Comparison of ENCODE assay signal across 1 cellular context in the genomic region with DNA sequence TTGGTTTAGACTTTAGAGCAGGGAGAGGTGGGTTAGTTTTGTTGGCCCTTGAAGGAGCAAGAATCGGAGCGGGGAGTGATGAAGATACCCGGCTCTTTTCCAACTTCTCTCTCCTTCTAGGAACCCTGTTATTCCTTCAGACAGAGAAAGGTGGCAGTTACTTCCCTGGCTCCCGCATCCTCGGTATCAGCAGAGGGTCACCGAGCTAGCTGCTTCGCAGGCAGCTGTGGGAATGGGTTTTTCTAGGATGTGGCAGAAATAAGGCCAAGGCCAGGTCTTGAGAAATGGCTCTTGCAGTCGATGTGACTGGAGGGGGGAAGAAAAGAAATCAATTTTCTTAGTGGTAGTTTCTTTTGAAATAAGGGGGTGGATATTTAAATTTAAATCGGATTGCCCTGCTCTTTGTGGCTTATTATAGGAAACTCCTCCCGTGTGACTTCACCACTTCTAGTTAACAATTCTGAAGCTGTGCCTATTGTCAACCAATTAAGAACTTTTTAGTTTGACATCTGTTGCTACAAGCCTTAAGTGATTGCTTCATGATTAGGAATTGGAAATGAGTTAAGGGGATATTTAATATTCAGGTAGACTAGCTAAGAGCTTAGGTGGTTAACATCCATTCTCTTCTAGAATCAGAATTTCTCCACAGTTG.
TF ChIP-seq lines count a peak whose summit lies in the region.

No MANE protein-coding gene starts in this region.

TF ChIP-seq in IMR-90, 13 proteins besides CTCF, POLR2A, EP300 and RAD21 (continued from another document):
- TF ChIP-seq, protein P1, sequence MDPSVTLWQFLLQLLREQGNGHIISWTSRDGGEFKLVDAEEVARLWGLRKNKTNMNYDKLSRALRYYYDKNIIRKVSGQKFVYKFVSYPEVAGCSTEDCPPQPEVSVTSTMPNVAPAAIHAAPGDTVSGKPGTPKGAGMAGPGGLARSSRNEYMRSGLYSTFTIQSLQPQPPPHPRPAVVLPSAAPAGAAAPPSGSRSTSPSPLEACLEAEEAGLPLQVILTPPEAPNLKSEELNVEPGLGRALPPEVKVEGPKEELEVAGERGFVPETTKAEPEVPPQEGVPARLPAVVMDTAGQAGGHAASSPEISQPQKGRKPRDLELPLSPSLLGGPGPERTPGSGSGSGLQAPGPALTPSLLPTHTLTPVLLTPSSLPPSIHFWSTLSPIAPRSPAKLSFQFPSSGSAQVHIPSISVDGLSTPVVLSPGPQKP (IDR thresholded peaks at IDR 0.05; ENCODE audit: borderline replicate concordance, low read depth, low read length) = no peak
- no peak for TF ChIP-seq CEBPB (IDR thresholded peaks at IDR 0.05; ENCODE audit: low read depth, low read length)
- no peak for TF ChIP-seq MAZ (IDR thresholded peaks at IDR 0.05; ENCODE audit: borderline replicate concordance, low read depth, low read length)
- no peak for TF ChIP-seq BHLHE40 (IDR thresholded peaks at IDR 0.05; ENCODE audit: low read depth, low read length)
